Comparison of ENCODE assay signal across 10 cellular contexts in genomic region chr7:116426428-116427156, GRCh38.
DNase-seq lines count a peak whose midpoint lies in the region; ATAC-seq and TF ChIP-seq lines count a peak whose summit lies in the region.
"Had no signal": no experiment of that assay in that cellular context is flagged by ENCODE, and none has a peak within 500 bp of the region (broad histone marks: within the 10 kb centered on the region; RNA-seq: fewer than 3 reads in every experiment).

No MANE protein-coding gene starts in this region.

- H2AFZ ChIP-seq in neuronal stem cell (ENCODE audit: low read length) (no peak overlapping the region), neural progenitor cell (replicated peaks) (no peak overlapping the region)

- H3K27me3 ChIP-seq in neuronal stem cell (ENCODE audit: control insufficient read depth in 3 of 3, insufficient read depth in 3 of 3, low read depth in 1 of 3, low read length in 3 of 3): no peaks in the 10 kb centered on the region
- H3K27me3 ChIP-seq in neural progenitor cell: no peaks in the 10 kb centered on the region

- no peak overlapping the region for H2AK5ac ChIP-seq in neuronal stem cell (ENCODE audit: low read depth, low read length)

- peak; percentile 96 for ATAC-seq in mucosa of descending colon
- ATAC-seq in GM19328 (IDR thresholded peaks at IDR 0.05; ENCODE audit: unreplicated experiment): no peak
- no peak for ATAC-seq in activated T-cell treated with anti-CD3 and anti-CD28 coated beads, Interleukin-2, amount 50 U/mL, for 4 hours

- WGBS in neuronal stem cell (ENCODE audit: extremely low coverage in 2 of 2, insufficient read length in 2 of 2, insufficient replicate concordance in 1 of 2), 2 donors: no CpG with 5 or more reads among the region's 4 CpGs

- H3K9ac ChIP-seq in neuronal stem cell (ENCODE audit: low read depth, low read length, poor library complexity) (no peak overlapping the region), neural progenitor cell (no peak overlapping the region)

- peaks cover 17% of the 10 kb centered on the region for H3K27me3 Mint-ChIP-seq in activated T-cell treated with anti-CD3 and anti-CD28 coated beads, Interleukin-2, amount 50 U/mL, for 4 hours (ENCODE audit: low read depth)
- peaks cover 2% of the 10 kb centered on the region for H3K27me3 Mint-ChIP-seq in neural progenitor cell (ENCODE audit: insufficient read depth, low read depth)

- H4K20me1 ChIP-seq in neural progenitor cell (ENCODE audit: low read depth): no peaks in the 10 kb centered on the region

- H3K79me2 ChIP-seq in neural progenitor cell (ENCODE audit: low read depth): no peaks in the 10 kb centered on the region

- no peak overlapping the region for H2BK12ac ChIP-seq in neuronal stem cell (ENCODE audit: low read length)

- no peaks in the 10 kb centered on the region for H3K36me3 Mint-ChIP-seq in activated T-cell treated with anti-CD3 and anti-CD28 coated beads, Interleukin-2, amount 50 U/mL, for 4 hours (ENCODE audit: insufficient read depth)
- no peaks in the 10 kb centered on the region for H3K36me3 Mint-ChIP-seq in neural progenitor cell
- H3K36me3 Mint-ChIP-seq: immature natural killer cell had no signal

- H3K27ac ChIP-seq in neuronal stem cell (replicated peaks; ENCODE audit: low read length) (no peak overlapping the region), neural progenitor cell (no peak overlapping the region)

- no peak overlapping the region for H3K18ac ChIP-seq in neuronal stem cell (ENCODE audit: low read length)

- H2BK120ac ChIP-seq in neuronal stem cell (ENCODE audit: low read depth, low read length): no peak overlapping the region

- no peak overlapping the region for H3K4me3 ChIP-seq in LNCaP clone FGC (ENCODE audit: low read depth, low read length)
- no peak overlapping the region for H3K4me3 ChIP-seq in mucosa of descending colon
- H3K4me3 ChIP-seq in neuronal stem cell (ENCODE audit: low read length in 2 of 2): no peak overlapping the region
- no peak overlapping the region for H3K4me3 ChIP-seq in neural progenitor cell

- H3K9me3 Mint-ChIP-seq in activated T-cell treated with anti-CD3 and anti-CD28 coated beads, Interleukin-2, amount 50 U/mL, for 4 hours: no peaks in the 10 kb centered on the region
- no peaks in the 10 kb centered on the region for H3K9me3 Mint-ChIP-seq in neural progenitor cell
- H3K9me3 Mint-ChIP-seq: activated T-helper 1 cell treated with anti-CD3 and anti-CD28 coated beads, Interleukin-12 subunit alpha, Interleukin-12 subunit beta, Interleukin-2, Interleukin-4 antibody, amounts not matched to agents 30 ng/mL and 10 ng/mL and 1 ng/mL, durations not matched to agents 14 hours and 24 hours and 36 hours; immature natural killer cell had no signal

- H2BK15ac ChIP-seq in neuronal stem cell (ENCODE audit: low read length): no peak overlapping the region

- no peaks in the 10 kb centered on the region for H3K4me1 Mint-ChIP-seq in activated T-cell treated with anti-CD3 and anti-CD28 coated beads, Interleukin-2, amount 50 U/mL, for 4 hours (ENCODE audit: low read depth)
- no peaks in the 10 kb centered on the region for H3K4me1 Mint-ChIP-seq in neural progenitor cell
- H3K4me1 Mint-ChIP-seq: immature natural killer cell had no signal

- H3K4me2 ChIP-seq in neuronal stem cell (ENCODE audit: insufficient read depth, low read length, poor library complexity, severe bottlenecking): no peak overlapping the region
- H3K4me2 ChIP-seq in neural progenitor cell: no peak overlapping the region

- no peak overlapping the region for H3K4ac ChIP-seq in neuronal stem cell (ENCODE audit: low read length)

- peaks cover 10% of the 10 kb centered on the region for H3K4me1 ChIP-seq in mucosa of descending colon (ENCODE audit: low read depth)
- no peaks in the 10 kb centered on the region for H3K4me1 ChIP-seq in neuronal stem cell (ENCODE audit: control insufficient read depth in 2 of 2, insufficient read depth in 1 of 2, low read depth in 1 of 2, low read length in 2 of 2)
- no peaks in the 10 kb centered on the region for H3K4me1 ChIP-seq in neural progenitor cell

- no peaks in the 10 kb centered on the region for H3F3A ChIP-seq in neural progenitor cell (ENCODE audit: low read depth)

- no peak overlapping the region for H3K23ac ChIP-seq in neuronal stem cell (ENCODE audit: low read depth, low read length, poor library complexity)

- intact Hi-C loops in mucosa of descending colon (cut with DNase I, micrococcal nuclease): no loop called here

- no peak overlapping the region for H4K8ac ChIP-seq in neuronal stem cell (ENCODE audit: low read depth, low read length)

- no peaks in the 10 kb centered on the region for H3K79me1 ChIP-seq in neuronal stem cell (ENCODE audit: low read depth, low read length)

- no peaks in the 10 kb centered on the region for H3K9me3 ChIP-seq in mucosa of descending colon
- no peaks in the 10 kb centered on the region for H3K9me3 ChIP-seq in neuronal stem cell (replicated peaks in 1 of 2; ENCODE audit: control insufficient read depth in 2 of 2, insufficient read depth in 1 of 2, low read depth in 1 of 2, low read length in 2 of 2)
- no peaks in the 10 kb centered on the region for H3K9me3 ChIP-seq in neural progenitor cell (ENCODE audit: low read depth)

- H4K91ac ChIP-seq in neuronal stem cell (ENCODE audit: low read depth, low read length, poor library complexity): no peak overlapping the region

- H2BK5ac ChIP-seq in neuronal stem cell (ENCODE audit: low read length): no peak overlapping the region

- no peak overlapping the region for H3K27ac Mint-ChIP-seq in neural progenitor cell
- H3K27ac Mint-ChIP-seq: activated T-helper 1 cell treated with anti-CD3 and anti-CD28 coated beads, Interleukin-12 subunit alpha, Interleukin-12 subunit beta, Interleukin-2, Interleukin-4 antibody, amounts not matched to agents 30 ng/mL and 10 ng/mL and 1 ng/mL, durations not matched to agents 14 hours and 24 hours and 36 hours; immature natural killer cell had no signal

- DNase-seq in AG20443 (ENCODE audit: low spot score): peak; percentile 62
- DNase-seq in LNCaP clone FGC (ENCODE audit: low read depth): peak; percentile 63
- peak; percentile 47 for DNase-seq in dedifferentiated amniotic fluid mesenchymal stem cell (ENCODE audit: extremely low spot score)
- peak in 1 of 3 donors; percentile 71 for DNase-seq in mucosa of descending colon
- DNase-seq in neuronal stem cell (ENCODE audit: low spot score): no peak
- no peak for DNase-seq in activated T-cell treated with anti-CD3 and anti-CD28 coated beads, Interleukin-2, amount 50 U/mL, for 4 hours
- DNase-seq in neural progenitor cell (ENCODE audit: low spot score): no peak
- DNase-seq: immature natural killer cell had no signal

- H3K36me3 ChIP-seq in mucosa of descending colon (ENCODE audit: low read depth) (no peaks in the 10 kb centered on the region), neuronal stem cell (replicated peaks in 1 of 2; ENCODE audit: control insufficient read depth in 2 of 2, insufficient read depth in 2 of 2, low read length in 2 of 2) (no peaks in the 10 kb centered on the region), neural progenitor cell (no peaks in the 10 kb centered on the region)

- TF ChIP-seq CTCF in LNCaP clone FGC (IDR thresholded peaks at IDR 0.05; ENCODE audit: control insufficient read depth, extremely low read depth, insufficient read depth): no peak
- TF ChIP-seq CTCF in mucosa of descending colon (IDR thresholded peaks at IDR 0.05): no peak
- no peak for TF ChIP-seq CTCF in neural progenitor cell (IDR thresholded peaks at IDR 0.05)

- no peak overlapping the region for H3K14ac ChIP-seq in neuronal stem cell (ENCODE audit: low read length)

- H3K4me3 Mint-ChIP-seq in activated T-cell treated with anti-CD3 and anti-CD28 coated beads, Interleukin-2, amount 50 U/mL, for 4 hours: no peak overlapping the region
- H3K4me3 Mint-ChIP-seq in neural progenitor cell: no peak overlapping the region
- H3K4me3 Mint-ChIP-seq: activated T-helper 1 cell treated with anti-CD3 and anti-CD28 coated beads, Interleukin-12 subunit alpha, Interleukin-12 subunit beta, Interleukin-2, Interleukin-4 antibody, amounts not matched to agents 30 ng/mL and 10 ng/mL and 1 ng/mL, durations not matched to agents 14 hours and 24 hours and 36 hours; immature natural killer cell had no signal

Comparison
In these comparisons a context has a peak if more than half of its experiments do, and no peak if none do; other contexts are left out.
1. DNase-seq: peak in AG20443 (single experiment), LNCaP clone FGC (single experiment) and dedifferentiated amniotic fluid mesenchymal stem cell (single experiment); none in neuronal stem cell (single experiment), activated T-cell treated with anti-CD3 and anti-CD28 coated beads, Interleukin-2, amount 50 U/mL, for 4 hours (single experiment) and neural progenitor cell (single experiment).